ENCODE assay signal across 8 cellular contexts in the genomic region with DNA sequence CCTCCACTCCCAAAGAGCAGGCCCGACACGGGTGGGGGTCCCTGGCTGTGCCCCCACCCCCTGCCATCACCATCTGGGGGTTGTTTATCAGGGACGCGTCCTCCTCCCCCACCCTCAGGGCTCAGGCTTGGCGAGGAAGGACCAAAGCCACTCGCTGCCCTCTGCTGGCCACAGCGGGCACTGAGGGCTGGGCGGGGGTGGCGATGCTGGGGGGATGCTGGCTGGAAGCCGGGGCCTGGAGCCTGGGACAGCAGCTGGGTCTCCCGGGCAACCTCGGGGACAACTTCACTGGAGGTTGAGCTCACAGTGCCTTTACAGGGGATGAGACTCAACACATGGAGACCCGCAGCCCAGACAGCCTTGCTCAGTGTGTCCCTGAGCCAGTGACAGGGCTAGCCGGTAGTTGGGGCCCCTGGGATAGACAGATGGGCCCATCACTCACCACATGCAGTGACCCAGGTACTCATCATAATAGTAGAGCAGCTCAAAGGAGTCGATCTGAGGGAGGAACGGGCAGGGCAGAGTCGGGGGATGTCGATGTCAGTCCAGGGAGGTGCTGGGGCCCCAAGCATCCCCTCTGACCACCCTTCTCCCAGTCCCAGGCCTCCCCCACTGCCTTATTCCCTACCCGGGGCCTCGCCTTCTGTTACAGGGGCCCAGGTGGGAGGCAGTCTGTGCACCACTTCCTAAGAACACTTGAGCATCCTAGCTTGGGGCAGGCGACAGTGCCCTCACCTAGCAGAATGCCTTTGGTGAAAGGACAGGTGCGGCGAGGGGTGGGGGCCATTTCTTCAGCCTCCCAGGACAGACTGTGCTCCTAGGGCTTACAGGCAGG. TPM values are rescaled to one million over a fixed set of nuclear protein-coding genes. Genes with fewer than 3 reads are reported as not detected.
DNase-seq lines count a peak whose midpoint lies in the region; ATAC-seq and TF ChIP-seq lines count a peak whose summit lies in the region.

No MANE protein-coding gene starts in this region.

- peaks cover 63% of the 10 kb centered on the region for H3K4me1 Mint-ChIP-seq in CD14-positive monocyte
- H3K4me1 Mint-ChIP-seq in activated B cell treated with CpG ODN at 0.5 μM for 24 hours, result peaks cover 32% of the 10 kb centered on the region

- H3K27me3 Mint-ChIP-seq in CD14-positive monocyte (ENCODE audit: low read depth in 3 of 3), result peaks cover 0 to 2% (median 0%) of the 10 kb centered on the region in 3 donors
- no peaks in the 10 kb centered on the region for H3K27me3 Mint-ChIP-seq in activated B cell treated with CpG ODN at 0.5 μM for 24 hours

- POLR2A ChIA-PET in activated B cell treated with CpG ODN at 0.5 μM for 24 hours (lab: Charles Lee), result interaction anchor here (0.5 to 1.4 kb wide), 3 partner anchors 13 to 157 kb away, joined by 3 to 12 read pairs (median 5); a partner anchor contains a TSS

- CTCF ChIA-PET in activated B cell treated with CpG ODN at 0.5 μM for 24 hours (lab: Charles Lee), result interaction anchor here (0.7 to 1.4 kb wide), 3 partner anchors 9 to 1087 kb away, joined by 3 to 5 read pairs (median 4); no protein-coding TSS in a partner anchor

- DNase-seq in CD14-positive monocyte (ENCODE audit: low spot score), result peak; percentile 65
- peak; percentile 29 for DNase-seq in HK-2 (ENCODE audit: unreplicated experiment)
- peak; percentile 49 for DNase-seq in activated B cell treated with CpG ODN at 0.5 μM for 24 hours
- peak in 59 of 61 donors; percentile 23 to 88 (median 67) for DNase-seq in caudate nucleus (lab: John Stamatoyannopoulos, UW)
- DNase-seq in kidney tubule cell (ENCODE audit: low spot score), result peak; percentile 26
- peak; percentile 61 to 67 for DNase-seq in stimulated activated CD4-positive, alpha-beta T cell treated with anti-CD3 and anti-CD28 coated beads, Interleukin-2, amount 100 ng/mL, for 24 hours
- DNase-seq in NCI-H146 treated with DMSO at 0.1 percent for 48 hours (lab: John Stamatoyannopoulos, UW; ENCODE audit: unreplicated experiment), result no peak

- H3K27ac Mint-ChIP-seq in CD14-positive monocyte, result peak overlapping the region in 2 of 7 donors; percentile 25 to 46
- no peak overlapping the region for H3K27ac Mint-ChIP-seq in activated B cell treated with CpG ODN at 0.5 μM for 24 hours

- intact Hi-C loops in CD14-positive monocyte (cut with micrococcal nuclease), result no loop called here
- intact Hi-C loops in activated B cell treated with CpG ODN at 0.5 μM for 24 hours (cut with micrococcal nuclease), result loop anchor here (1.0 kb wide), 1 partner anchor 348 kb away; no protein-coding TSS in a partner anchor

- peak; percentile 97 for TF ChIP-seq CTCF in CD14-positive monocyte (IDR thresholded peaks at IDR 0.05)
- TF ChIP-seq CTCF in activated B cell treated with CpG ODN at 0.5 μM for 24 hours (IDR thresholded peaks at IDR 0.05), result no peak

- H3K4me3 Mint-ChIP-seq in CD14-positive monocyte, result no peak overlapping the region
- H3K4me3 Mint-ChIP-seq in activated B cell treated with CpG ODN at 0.5 μM for 24 hours, result no peak overlapping the region

- H3K27ac ChIP-seq in caudate nucleus (ENCODE audit: low read depth, low read length), result peak overlapping the region; percentile 87

- H3K36me3 Mint-ChIP-seq in CD14-positive monocyte, result peaks cover 3 to 34% of the 10 kb centered on the region in 2 donors
- peaks cover 14% of the 10 kb centered on the region for H3K36me3 Mint-ChIP-seq in activated B cell treated with CpG ODN at 0.5 μM for 24 hours (ENCODE audit: low read depth)

- ATAC-seq in activated B cell treated with CpG ODN at 0.5 μM for 24 hours (ENCODE audit: low read depth), result peak; percentile 49
- no peak for ATAC-seq in HG03135 (IDR thresholded peaks at IDR 0.05; ENCODE audit: unreplicated experiment)

- H3K9me3 Mint-ChIP-seq in CD14-positive monocyte, result no peaks in the 10 kb centered on the region
- no peaks in the 10 kb centered on the region for H3K9me3 Mint-ChIP-seq in activated B cell treated with CpG ODN at 0.5 μM for 24 hours

RNA-seq across cellular contexts. Expression of a gene that starts 5.9 kb away (rescaled TPM):
- polyA plus RNA-seq in CD14-positive monocyte, result 10 to 100 TPM; 38.8 to 44.5 TPM
- total RNA-seq in activated B cell treated with CpG ODN at 0.5 μM for 24 hours, result 4.4 and 5.0 TPM in 2 replicates

RNA-seq across cellular contexts. Expression of a gene that starts 18.5 kb away (rescaled TPM):
- polyA plus RNA-seq in CD14-positive monocyte, result 1 to 10 TPM; 3.4 to 4.2 TPM
- 35.0 and 37.5 TPM in 2 replicates for total RNA-seq in activated B cell treated with CpG ODN at 0.5 μM for 24 hours
